Comparison of ENCODE assay signal across 10 cellular contexts in genomic region chr2:237097911-237098702, GRCh38. TPM values are rescaled to one million over a fixed set of nuclear protein-coding genes. Genes with fewer than 3 reads are reported as not detected.
A peak's percentile ranks its signal among the peaks of the same experiment; 100 is the strongest.
DNase-seq lines count a peak whose midpoint lies in the region; ATAC-seq and TF ChIP-seq lines count a peak whose summit lies in the region.
"Had no signal": no experiment of that assay in that cellular context is flagged by ENCODE, and none has a peak within 500 bp of the region (broad histone marks: within the 10 kb centered on the region; RNA-seq: fewer than 3 reads in every experiment).

No MANE protein-coding gene starts in this region.

- peaks cover 81% of the 10 kb centered on the region for H3K36me3 ChIP-seq in SJSA1

- peak overlapping the region; percentile 93 for H3K27ac ChIP-seq in SJSA1

- H3K4me3 ChIP-seq in SJSA1 (no peak overlapping the region), fibroblast of the aortic adventitia (ENCODE audit: low read depth, low read length) (no peak overlapping the region)

- H3K27me3 ChIP-seq in SJSA1 (replicated peaks) = no peaks in the 10 kb centered on the region

- H3K9me3 ChIP-seq in SJSA1 (replicated peaks) = no peaks in the 10 kb centered on the region

- no peak for TF ChIP-seq CTCF in fibroblast of the aortic adventitia (IDR thresholded peaks at IDR 0.05; ENCODE audit: insufficient read depth, low read length)

- peak; percentile 16 for DNase-seq in activated CD4-positive, alpha-beta T cell treated with anti-CD3 and anti-CD28 coated beads for 48 hours
- no peak for DNase-seq in activated CD4-positive, alpha-beta T cell treated with anti-CD3 and anti-CD28 coated beads, Interleukin-2, amount 50 U/mL, for 48 hours
- DNase-seq in SJSA1 (ENCODE audit: low read depth in 1 of 2, low spot score in 2 of 2) (peak; percentile 75 to 77), fibroblast of the aortic adventitia (ENCODE audit: low read depth) (peak; percentile 88), smooth muscle cell of the brain vasculature (ENCODE audit: low read depth, low spot score) (peak; percentile 31), NCI-H1105 treated with DMSO at 0.1 percent for 48 hours (lab: John Stamatoyannopoulos, UW) (no peak), nucleus accumbens (lab: John Stamatoyannopoulos, UW) (no peak)
- DNase-seq: NCI-H1105, posterior cingulate gyrus had no signal

- H3K4me1 ChIP-seq in SJSA1 (replicated peaks) = peaks cover 38% of the 10 kb centered on the region

- ATAC-seq in GM21526 (IDR thresholded peaks at IDR 0.05; ENCODE audit: low FRiP score, unreplicated experiment) = no peak

RNA-seq across cellular contexts. Expression of gene COPS8, which starts 12.4 kb away (rescaled TPM):
- total RNA-seq in SJSA1 (2014; rRNA removed; shearing (Covaris generic)) = 193 and 280 TPM in 2 replicates
- 31.0 and 123 TPM in 2 replicates for total RNA-seq in fibroblast of the aortic adventitia (ENCODE audit: low replicate concordance)

Comparison
In these comparisons a context has a peak if more than half of its experiments do, and no peak if none do; other contexts are left out.
1. DNase-seq: peak in activated CD4-positive, alpha-beta T cell treated with anti-CD3 and anti-CD28 coated beads for 48 hours (single experiment), SJSA1 (2 of 2), fibroblast of the aortic adventitia (single experiment) and smooth muscle cell of the brain vasculature (single experiment); none in activated CD4-positive, alpha-beta T cell treated with anti-CD3 and anti-CD28 coated beads, Interleukin-2, amount 50 U/mL, for 48 hours (0 of 2), NCI-H1105 treated with DMSO at 0.1 percent for 48 hours (single experiment) and nucleus accumbens (0 of 56).